26 cellular contexts compared by ENCODE assay signal in the genomic region with DNA sequence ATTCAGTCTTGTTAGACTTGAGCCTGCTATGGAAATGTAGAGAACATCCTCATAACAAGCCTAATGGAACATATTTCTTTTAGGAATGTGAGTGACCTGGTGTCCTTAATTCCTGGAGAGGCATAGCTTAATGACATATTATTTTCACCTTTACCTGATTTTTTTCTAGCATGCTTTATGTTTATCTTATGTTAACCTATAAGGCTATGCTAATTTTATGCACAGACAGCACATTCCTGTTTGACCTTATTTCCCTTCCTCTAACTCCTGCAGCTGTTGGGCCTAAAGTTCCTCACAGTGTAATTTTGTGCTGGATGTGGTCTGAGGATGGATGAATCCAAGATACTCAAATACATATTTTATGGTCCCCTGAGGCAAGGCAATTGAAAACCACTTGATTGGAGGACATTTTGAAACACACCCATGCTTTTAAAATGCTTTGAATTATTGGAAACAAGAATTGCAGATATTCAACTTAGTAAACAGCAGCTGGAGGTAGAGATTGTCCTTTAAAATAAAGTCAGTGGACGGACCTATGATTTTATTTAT.
"Had no signal": no experiment of that assay in that cellular context is flagged by ENCODE, and none has a peak within 500 bp of the region (broad histone marks: within the 10 kb centered on the region; RNA-seq: fewer than 3 reads in every experiment).

No MANE protein-coding gene starts in this region.

- H3K4me3 ChIP-seq: adrenal gland, breast epithelium, coronary artery, heart right ventricle, left lung, sigmoid colon, vagina had no signal

- H3K4me1 Mint-ChIP-seq: activated B cell treated with CpG ODN at 0.5 μM for 24 hours; activated CD4-positive, alpha-beta T cell treated with anti-CD3 and anti-CD28 coated beads for 36 hours; activated T-helper 17 cell treated with anti-CD3 and anti-CD28 coated beads, Interleukin-2, amount 50 U/mL, for 72 hours; stimulated activated naive B cell treated with anti-CD40 and anti-IgM and Interleukin-4, amounts not matched to agents 10 μg/mL and 1 μg/mL and 100 μg/mL, for 72 hours had no signal

- H3K9me3 Mint-ChIP-seq: activated B cell treated with CpG ODN at 0.5 μM for 24 hours; activated T-cell treated with anti-CD3 and anti-CD28 coated beads, Interleukin-2, amount 50 U/mL, for 24 hours; activated T-helper 17 cell treated with anti-CD3 and anti-CD28 coated beads, Interleukin-2, amount 50 U/mL, for 72 hours; stimulated activated naive B cell treated with anti-CD40 and anti-IgM and Interleukin-4, amounts not matched to agents 10 μg/mL and 1 μg/mL and 100 μg/mL, for 72 hours; T-helper 1 cell treated with Interleukin-12 subunit alpha and Interleukin-12 subunit beta and Interleukin-4 antibody, amounts not matched to agents 30 μg/mL and 1 μg/mL, for 36 hours had no signal

- H3K27ac ChIP-seq: adrenal gland, breast epithelium, coronary artery, epithelial cell of prostate, heart right ventricle, left lung, sigmoid colon, vagina had no signal

- H3K27me3 ChIP-seq: adrenal gland, breast epithelium, heart right ventricle, left lung, sigmoid colon, vagina had no signal

- DNase-seq: activated B cell treated with CpG ODN at 0.5 μM for 24 hours; activated CD4-positive, alpha-beta T cell treated with anti-CD3 and anti-CD28 coated beads for 36 hours; activated CD4-positive, alpha-beta T cell treated with anti-CD3 and anti-CD28 coated beads, Interleukin-2, amount 50 U/mL, for 4 hours; activated CD8-positive, alpha-beta memory T cell treated with anti-CD3 and anti-CD28 coated beads for 24 hours; activated CD8-positive, alpha-beta memory T cell treated with anti-CD3 and anti-CD28 coated beads, Interleukin-2, amount 50 U/mL, for 4 hours; activated T-cell treated with anti-CD3 and anti-CD28 coated beads, Interleukin-2, amount 50 U/mL, for 24 hours; adrenal gland; heart right ventricle; kidney glomerular epithelial cell; left lung; occipital lobe; posterior cingulate gyrus; sigmoid colon; stimulated activated CD4-positive, alpha-beta T cell treated with anti-CD3 and anti-CD28 coated beads, Interleukin-2, amount 100 ng/mL, for 48 hours; stimulated activated CD8-positive, alpha-beta memory T cell treated with anti-CD3 and anti-CD28 coated beads, Interleukin-4, amount 100 ng/mL, for 48 hours; stimulated activated naive B cell treated with anti-CD40 and anti-IgM and Interleukin-4, amounts not matched to agents 10 μg/mL and 1 μg/mL and 100 μg/mL, for 72 hours; T1000; trophoblast cell had no signal

- H3K27ac Mint-ChIP-seq: activated B cell treated with CpG ODN at 0.5 μM for 24 hours; activated CD4-positive, alpha-beta T cell treated with anti-CD3 and anti-CD28 coated beads for 36 hours; activated naive CD8-positive, alpha-beta T cell; activated T-cell treated with anti-CD3 and anti-CD28 coated beads, Interleukin-2, amount 50 U/mL, for 24 hours; activated T-helper 17 cell treated with anti-CD3 and anti-CD28 coated beads, Interleukin-2, amount 50 U/mL, for 72 hours; stimulated activated naive B cell treated with anti-CD40 and anti-IgM and Interleukin-4, amounts not matched to agents 10 μg/mL and 1 μg/mL and 100 μg/mL, for 72 hours; T-helper 1 cell treated with Interleukin-12 subunit alpha and Interleukin-12 subunit beta and Interleukin-4 antibody, amounts not matched to agents 30 μg/mL and 1 μg/mL, for 36 hours had no signal

- H3K4me1 ChIP-seq: adrenal gland, breast epithelium, left lung, sigmoid colon, vagina had no signal

- H3K36me3 Mint-ChIP-seq: activated naive CD8-positive, alpha-beta T cell; stimulated activated naive B cell treated with anti-CD40 and anti-IgM and Interleukin-4, amounts not matched to agents 10 μg/mL and 1 μg/mL and 100 μg/mL, for 72 hours had no signal

- H3K4me3 Mint-ChIP-seq: activated B cell treated with CpG ODN at 0.5 μM for 24 hours; activated CD4-positive, alpha-beta T cell treated with anti-CD3 and anti-CD28 coated beads for 36 hours; activated naive CD8-positive, alpha-beta T cell; activated T-cell treated with anti-CD3 and anti-CD28 coated beads, Interleukin-2, amount 50 U/mL, for 24 hours; activated T-helper 17 cell treated with anti-CD3 and anti-CD28 coated beads, Interleukin-2, amount 50 U/mL, for 72 hours; stimulated activated naive B cell treated with anti-CD40 and anti-IgM and Interleukin-4, amounts not matched to agents 10 μg/mL and 1 μg/mL and 100 μg/mL, for 72 hours; T-helper 1 cell treated with Interleukin-12 subunit alpha and Interleukin-12 subunit beta and Interleukin-4 antibody, amounts not matched to agents 30 μg/mL and 1 μg/mL, for 36 hours had no signal

- FAIRE-seq: astrocyte had no signal

- H3K36me3 ChIP-seq: adrenal gland, breast epithelium, heart right ventricle, left lung, sigmoid colon, vagina had no signal

- H3K27me3 Mint-ChIP-seq: activated naive CD8-positive, alpha-beta T cell had no signal

- H3K9me3 ChIP-seq: adrenal gland, breast epithelium, heart right ventricle, left lung, sigmoid colon, vagina had no signal

- ATAC-seq: activated CD4-positive, alpha-beta T cell treated with anti-CD3 and anti-CD28 coated beads for 36 hours; activated T-helper 17 cell treated with anti-CD3 and anti-CD28 coated beads, Interleukin-2, amount 50 U/mL, for 72 hours; heart right ventricle; left lung; stimulated activated naive B cell treated with anti-CD40 and anti-IgM and Interleukin-4, amounts not matched to agents 10 μg/mL and 1 μg/mL and 100 μg/mL, for 72 hours had no signal
